1 cellular context compared by ENCODE assay signal in genomic region chrX:105189093-105189492, GRCh38.
TF ChIP-seq lines count a peak whose summit lies in the region.

No MANE protein-coding gene starts in this region.

TF ChIP-seq in HepG2, 621 proteins besides CTCF, POLR2A, EP300 and RAD21:
- TF ChIP-seq BCL3 (CRISPR knock-in tag; IDR thresholded peaks at IDR 0.05): no peak
- no peak for TF ChIP-seq TOE1 (CRISPR knock-in tag; IDR thresholded peaks at IDR 0.05)
- no peak for TF ChIP-seq FOXA3 (CRISPR knock-in tag; IDR thresholded peaks at IDR 0.05)
- no peak for TF ChIP-seq ISX (CRISPR knock-in tag; conservative IDR thresholded peaks at IDR 0.05)
- no peak for TF ChIP-seq TEF (CRISPR knock-in tag; IDR thresholded peaks at IDR 0.05)
- TF ChIP-seq ZNF121 (CRISPR knock-in tag; IDR thresholded peaks at IDR 0.05): peak; percentile 69
